ENCODE assay signal across 9 cellular contexts in the genomic region with DNA sequence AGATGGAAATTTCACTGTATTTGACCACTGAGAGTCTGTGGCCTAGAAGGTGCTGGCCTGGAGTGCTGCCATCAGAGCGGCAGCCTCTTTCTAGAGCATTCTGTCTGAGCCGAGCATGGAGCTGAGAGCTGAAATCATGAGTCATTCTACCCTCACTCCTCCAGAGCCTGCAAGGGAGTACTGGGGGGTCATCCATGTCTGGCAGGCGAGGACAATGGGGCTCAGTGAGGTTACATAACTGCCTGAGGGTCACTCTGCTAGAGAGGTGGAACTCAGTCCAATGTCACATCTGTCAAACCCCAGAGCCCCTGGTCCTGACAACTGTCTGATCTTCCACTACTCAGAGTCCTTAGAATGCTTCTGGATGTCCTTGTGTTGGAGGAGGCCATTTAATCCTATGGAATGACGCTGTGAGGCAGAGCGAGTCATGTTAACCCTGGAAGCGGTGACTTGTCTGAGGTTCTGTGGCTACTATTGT.
DNase-seq lines count a peak whose midpoint lies in the region; ATAC-seq and TF ChIP-seq lines count a peak whose summit lies in the region.
"Had no signal": no experiment of that assay in that cellular context is flagged by ENCODE, and none has a peak within 500 bp of the region (broad histone marks: within the 10 kb centered on the region; RNA-seq: fewer than 3 reads in every experiment).

No MANE protein-coding gene starts in this region.

- peaks cover 36% of the 10 kb centered on the region for H3K4me1 Mint-ChIP-seq in activated CD4-positive, alpha-beta T cell treated with anti-CD3 and anti-CD28 coated beads, Interleukin-2, amount 10 ng/mL, durations not matched to agents 24 days and 14 days
- H3K4me1 Mint-ChIP-seq in stimulated activated naive B cell treated with anti-CD40 and anti-IgM and Interleukin-4, amounts not matched to agents 10 μg/mL and 1 μg/mL and 100 μg/mL, for 72 hours = peaks cover 35 to 55% of the 10 kb centered on the region in 2 donors
- H3K4me1 Mint-ChIP-seq in T-cell = peaks cover 12 to 28% (median 21%) of the 10 kb centered on the region in 3 donors

- peak overlapping the region; percentile 35 for H3K27ac Mint-ChIP-seq in activated CD4-positive, alpha-beta T cell treated with anti-CD3 and anti-CD28 coated beads, Interleukin-2, amount 10 ng/mL, durations not matched to agents 24 days and 14 days
- peak overlapping the region; percentile 48 for H3K27ac Mint-ChIP-seq in stimulated activated naive B cell treated with anti-CD40 and anti-IgM and Interleukin-4, amounts not matched to agents 10 μg/mL and 1 μg/mL and 100 μg/mL, for 72 hours
- H3K27ac Mint-ChIP-seq in T-cell = peak overlapping the region in 1 of 2 donors; percentile 48

- no peak overlapping the region for H3K4me3 Mint-ChIP-seq in activated CD4-positive, alpha-beta T cell treated with anti-CD3 and anti-CD28 coated beads, Interleukin-2, amount 10 ng/mL, durations not matched to agents 24 days and 14 days
- no peak overlapping the region for H3K4me3 Mint-ChIP-seq in stimulated activated naive B cell treated with anti-CD40 and anti-IgM and Interleukin-4, amounts not matched to agents 10 μg/mL and 1 μg/mL and 100 μg/mL, for 72 hours
- no peak overlapping the region for H3K4me3 Mint-ChIP-seq in T-cell

- intact Hi-C loops in activated CD4-positive, alpha-beta T cell treated with anti-CD3 and anti-CD28 coated beads, Interleukin-2, amount 10 ng/mL, durations not matched to agents 24 days and 14 days (cut with micrococcal nuclease) = no loop called here

- H3K27me3 Mint-ChIP-seq in activated CD4-positive, alpha-beta T cell treated with anti-CD3 and anti-CD28 coated beads, Interleukin-2, amount 10 ng/mL, durations not matched to agents 24 days and 14 days = peaks cover 2% of the 10 kb centered on the region
- H3K27me3 Mint-ChIP-seq in stimulated activated naive B cell treated with anti-CD40 and anti-IgM and Interleukin-4, amounts not matched to agents 10 μg/mL and 1 μg/mL and 100 μg/mL, for 72 hours = no peaks in the 10 kb centered on the region
- H3K27me3 Mint-ChIP-seq in T-cell = no peaks in the 10 kb centered on the region

- no peak for TF ChIP-seq POLR2A in erythroblast (IDR thresholded peaks at IDR 0.05; ENCODE audit: low read length)

- TF ChIP-seq CTCF in GM13976 (IDR thresholded peaks at IDR 0.05; ENCODE audit: borderline replicate concordance, control extremely low read depth, extremely low read depth, insufficient read depth, missing control alignments) = no peak

- in situ Hi-C loops in GM13976 (cut with MboI; ENCODE audit: low sequenced_read_pairs, unreplicated experiment) = loop anchor here (10.0 kb wide), 1 partner anchor 495 kb away; no protein-coding TSS in a partner anchor

- ATAC-seq in stimulated activated naive B cell treated with anti-CD40 and anti-IgM and Interleukin-4, amounts not matched to agents 10 μg/mL and 1 μg/mL and 100 μg/mL, for 72 hours (replicated peaks) = no peak
- no peak for ATAC-seq in T-cell (replicated peaks in 1 of 4)
- ATAC-seq: left colon had no signal

- peaks cover 2% of the 10 kb centered on the region for H3K36me3 Mint-ChIP-seq in activated CD4-positive, alpha-beta T cell treated with anti-CD3 and anti-CD28 coated beads, Interleukin-2, amount 10 ng/mL, durations not matched to agents 24 days and 14 days (ENCODE audit: low read depth)
- H3K36me3 Mint-ChIP-seq in stimulated activated naive B cell treated with anti-CD40 and anti-IgM and Interleukin-4, amounts not matched to agents 10 μg/mL and 1 μg/mL and 100 μg/mL, for 72 hours = peaks cover 4 to 7% of the 10 kb centered on the region in 2 donors
- no peaks in the 10 kb centered on the region for H3K36me3 Mint-ChIP-seq in T-cell

- CTCF ChIA-PET in T-cell (lab: Charles Lee) = no interaction called here

- no peak for DNase-seq in activated CD4-positive, alpha-beta T cell treated with anti-CD3 and anti-CD28 coated beads, Interleukin-2, amount 10 ng/mL, durations not matched to agents 24 days and 14 days
- DNase-seq in activated CD4-positive, alpha-beta T cell treated with anti-CD3 and anti-CD28 coated beads, Interleukin-2, amount 50 U/mL, for 1 hour = no peak
- DNase-seq in RPMI7951 (ENCODE audit: low read depth) = peak; percentile 84
- DNase-seq in erythroblast (lab: John Stamatoyannopoulos, UW) = peak; percentile 29 to 35
- DNase-seq in stimulated activated naive B cell treated with anti-CD40 and anti-IgM and Interleukin-4, amounts not matched to agents 10 μg/mL and 1 μg/mL and 100 μg/mL, for 72 hours = no peak
- DNase-seq in D341Med (ENCODE audit: low spot score) = no peak
- DNase-seq in GM13976 (ENCODE audit: low spot score) = no peak
- no peak for DNase-seq in T-cell
- DNase-seq: left colon had no signal

- POLR2A ChIA-PET in T-cell (lab: Charles Lee) = interaction anchor here in 1 of 2 donors (0.6 kb wide), 1 partner anchor 29 kb away, joined by 3 read pairs; no protein-coding TSS in a partner anchor

- peaks cover 3% of the 10 kb centered on the region for H3K9me3 Mint-ChIP-seq in activated CD4-positive, alpha-beta T cell treated with anti-CD3 and anti-CD28 coated beads, Interleukin-2, amount 10 ng/mL, durations not matched to agents 24 days and 14 days
- H3K9me3 Mint-ChIP-seq in stimulated activated naive B cell treated with anti-CD40 and anti-IgM and Interleukin-4, amounts not matched to agents 10 μg/mL and 1 μg/mL and 100 μg/mL, for 72 hours = no peaks in the 10 kb centered on the region
- no peaks in the 10 kb centered on the region for H3K9me3 Mint-ChIP-seq in T-cell

Comparison
In these comparisons a context has a peak if more than half of its experiments do, and no peak if none do; other contexts are left out.
1. DNase-seq: peak in RPMI7951 (single experiment) and erythroblast (2 of 2); none in activated CD4-positive, alpha-beta T cell treated with anti-CD3 and anti-CD28 coated beads, Interleukin-2, amount 10 ng/mL, durations not matched to agents 24 days and 14 days (single experiment), activated CD4-positive, alpha-beta T cell treated with anti-CD3 and anti-CD28 coated beads, Interleukin-2, amount 50 U/mL, for 1 hour (single experiment), stimulated activated naive B cell treated with anti-CD40 and anti-IgM and Interleukin-4, amounts not matched to agents 10 μg/mL and 1 μg/mL and 100 μg/mL, for 72 hours (single experiment), D341Med (single experiment), GM13976 (single experiment) and T-cell (0 of 34).